Comparison of ENCODE assay signal across 24 cellular contexts in the genomic region with DNA sequence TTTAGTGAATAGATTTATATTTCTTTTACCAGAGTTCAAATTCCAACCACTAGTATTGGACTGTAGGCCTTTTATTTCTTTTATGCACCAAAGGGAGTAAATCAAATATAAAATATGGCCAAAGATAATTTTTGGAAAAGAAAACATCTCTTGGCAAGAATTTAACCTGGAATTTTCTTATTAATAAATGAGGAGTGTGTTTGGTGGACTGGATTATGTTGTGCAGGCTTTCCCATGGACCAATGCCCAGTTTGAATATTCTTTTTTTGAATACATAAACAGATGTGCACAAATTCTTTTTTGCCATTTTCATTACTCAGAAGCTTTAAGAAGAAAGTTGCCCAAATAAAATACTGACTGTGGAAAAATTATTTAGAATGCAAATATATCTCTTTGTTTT.
"Had no signal": no experiment of that assay in that cellular context is flagged by ENCODE, and none has a peak within 500 bp of the region (broad histone marks: within the 10 kb centered on the region; RNA-seq: fewer than 3 reads in every experiment).

No MANE protein-coding gene starts in this region.

- H3K4me1 ChIP-seq: spleen, stomach had no signal

- H3K36me3 ChIP-seq: lower lobe of right lung, neutrophil, spleen, stomach, thoracic aorta had no signal

- DNase-seq: central memory CD4-positive, alpha-beta T cell; cortex of kidney; dorsolateral prefrontal cortex; effector CD8-positive, alpha-beta T cell; foreskin keratinocyte; head of caudate nucleus; hippocampal formation; kidney glomerular epithelial cell; lower lobe of right lung; naive B cell; psoas muscle; retina; spleen; stimulated activated CD4-positive, alpha-beta T cell treated with anti-CD3 and anti-CD28 coated beads, Interleukin-15, amount 100 ng/mL, for 24 hours; stimulated activated CD4-positive, alpha-beta T cell treated with anti-CD3 and anti-CD28 coated beads, Interleukin-2, amount 100 ng/mL, for 24 hours; stimulated activated CD4-positive, alpha-beta T cell treated with anti-CD3 and anti-CD28 coated beads, Interleukin-4, amount 100 ng/mL, for 4 hours; stimulated activated naive B cell treated with anti-CD40 and anti-IgM and Interleukin-4, amounts not matched to agents 10 μg/mL and 1 μg/mL and 100 μg/mL, for 72 hours; stomach; substantia nigra; trophoblast cell had no signal

- H3K27ac ChIP-seq: dorsolateral prefrontal cortex, foreskin keratinocyte, lower lobe of right lung, neutrophil, psoas muscle, spleen, stomach had no signal

- H3K27me3 ChIP-seq: foreskin keratinocyte, neutrophil, stomach had no signal

- H3K4me3 ChIP-seq: dorsolateral prefrontal cortex, lower lobe of right lung, psoas muscle, spleen, stomach, thoracic aorta had no signal

- ATAC-seq: foreskin keratinocyte; left lobe of liver; lower lobe of right lung; psoas muscle; sciatic nerve; stimulated activated naive B cell treated with anti-CD40 and anti-IgM and Interleukin-4, amounts not matched to agents 10 μg/mL and 1 μg/mL and 100 μg/mL, for 72 hours had no signal

- H3K9me3 ChIP-seq: lower lobe of right lung, neutrophil, psoas muscle, spleen, stomach, thoracic aorta had no signal
